8 cellular contexts compared by ENCODE assay signal in the genomic region with DNA sequence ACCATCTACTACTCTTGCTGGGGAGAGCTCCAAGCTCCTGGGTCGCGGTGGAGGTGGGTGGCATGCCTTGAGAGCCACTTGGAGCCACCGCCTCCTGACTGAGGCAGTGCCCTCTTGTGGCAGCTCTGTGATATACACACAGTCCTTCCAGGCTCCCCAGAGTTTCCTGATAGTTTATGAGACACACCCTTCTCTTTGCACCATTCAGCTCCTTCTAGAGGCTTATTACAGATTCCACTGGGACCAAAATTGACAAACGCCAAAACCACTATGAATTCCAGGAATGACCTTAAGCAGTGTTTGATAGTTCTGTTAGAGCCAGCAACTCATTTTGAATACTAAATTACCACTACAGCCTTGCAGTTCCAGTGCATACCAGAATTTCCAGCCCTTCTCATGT.
DNase-seq lines count a peak whose midpoint lies in the region; ATAC-seq and TF ChIP-seq lines count a peak whose summit lies in the region.

No MANE protein-coding gene starts in this region.

- no peak overlapping the region for H3K4me2 ChIP-seq in parathyroid adenoma (ENCODE audit: low read length)

- H3K9me3 Mint-ChIP-seq in activated CD4-positive, alpha-beta T cell treated with anti-CD3 and anti-CD28 coated beads, Interleukin-2, amount 10 ng/mL, durations not matched to agents 7 days and 5 days = no peaks in the 10 kb centered on the region

- H3K27ac Mint-ChIP-seq in activated CD4-positive, alpha-beta T cell treated with anti-CD3 and anti-CD28 coated beads, Interleukin-2, amount 10 ng/mL, durations not matched to agents 7 days and 5 days = no peak overlapping the region

- CTCF ChIA-PET in activated CD4-positive, alpha-beta T cell treated with anti-CD3 and anti-CD28 coated beads, Interleukin-2, amount 10 ng/mL, durations not matched to agents 7 days and 5 days (lab: Charles Lee) = interaction anchor here (0.7 to 1.1 kb wide), 3 partner anchors 13 to 194 kb away, joined by 3 to 4 read pairs (median 3); no protein-coding TSS in a partner anchor

- H3K79me2 ChIP-seq in parathyroid adenoma = no peaks in the 10 kb centered on the region

- no peak overlapping the region for H2AFZ ChIP-seq in parathyroid adenoma

- no peak overlapping the region for H3K27ac ChIP-seq in parathyroid adenoma

- H3K36me3 Mint-ChIP-seq in activated CD4-positive, alpha-beta T cell treated with anti-CD3 and anti-CD28 coated beads, Interleukin-2, amount 10 ng/mL, durations not matched to agents 7 days and 5 days (ENCODE audit: low read depth) = no peaks in the 10 kb centered on the region

- H3K27me3 ChIP-seq in parathyroid adenoma (ENCODE audit: control insufficient read depth, insufficient read depth, low read length) = no peaks in the 10 kb centered on the region

- TF ChIP-seq CTCF in GM12864 (IDR thresholded peaks at IDR 0.05; ENCODE audit: low read depth, low read length, missing control alignments) (peak; percentile 91), fibroblast of the aortic adventitia (IDR thresholded peaks at IDR 0.05; ENCODE audit: insufficient read depth, low read length) (peak; percentile 65), parathyroid adenoma (IDR thresholded peaks at IDR 0.05) (peak; percentile 66)

- H3K27me3 Mint-ChIP-seq in activated CD4-positive, alpha-beta T cell treated with anti-CD3 and anti-CD28 coated beads, Interleukin-2, amount 10 ng/mL, durations not matched to agents 7 days and 5 days = peaks cover 2% of the 10 kb centered on the region

- no peak overlapping the region for H3K4me3 ChIP-seq in GM12864 (ENCODE audit: low read depth, low read length)
- H3K4me3 ChIP-seq in fibroblast of the aortic adventitia (ENCODE audit: low read depth, low read length) = no peak overlapping the region
- no peak overlapping the region for H3K4me3 ChIP-seq in parathyroid adenoma (ENCODE audit: low read depth, low read length)

- no peaks in the 10 kb centered on the region for H3K9me3 ChIP-seq in parathyroid adenoma (ENCODE audit: control insufficient read depth, low read length)

- no peak overlapping the region for H3K4me3 Mint-ChIP-seq in activated CD4-positive, alpha-beta T cell treated with anti-CD3 and anti-CD28 coated beads, Interleukin-2, amount 10 ng/mL, durations not matched to agents 7 days and 5 days

- DNase-seq in AG08395 (ENCODE audit: low spot score) (peak; percentile 75), GM12864 (ENCODE audit: low read depth) (no peak), NCI-H1930 (lab: John Stamatoyannopoulos, UW) (peak; percentile 15 to 38), fibroblast of the aortic adventitia (ENCODE audit: low read depth) (peak; percentile 51)
- peak; percentile 37 for DNase-seq in activated CD4-positive, alpha-beta T cell treated with anti-CD3 and anti-CD28 coated beads, Interleukin-2, amount 10 ng/mL, durations not matched to agents 7 days and 5 days

- H3K9ac ChIP-seq in parathyroid adenoma = no peak overlapping the region

- POLR2A ChIA-PET in activated CD4-positive, alpha-beta T cell treated with anti-CD3 and anti-CD28 coated beads, Interleukin-2, amount 10 ng/mL, durations not matched to agents 7 days and 5 days (lab: Charles Lee) = no interaction called here

- no peaks in the 10 kb centered on the region for H3K4me1 ChIP-seq in parathyroid adenoma

- ATAC-seq in HG02798 (IDR thresholded peaks at IDR 0.05; ENCODE audit: poor library complexity, unreplicated experiment) (peak; percentile 84), HG03457 (IDR thresholded peaks at IDR 0.05; ENCODE audit: unreplicated experiment) (no peak)

- H3K36me3 ChIP-seq in parathyroid adenoma (ENCODE audit: control insufficient read depth, insufficient read depth, low read length) = no peaks in the 10 kb centered on the region

- H3K4me1 Mint-ChIP-seq in activated CD4-positive, alpha-beta T cell treated with anti-CD3 and anti-CD28 coated beads, Interleukin-2, amount 10 ng/mL, durations not matched to agents 7 days and 5 days = no peaks in the 10 kb centered on the region
